ENCODE assay signal across 8 cellular contexts in the genomic region with DNA sequence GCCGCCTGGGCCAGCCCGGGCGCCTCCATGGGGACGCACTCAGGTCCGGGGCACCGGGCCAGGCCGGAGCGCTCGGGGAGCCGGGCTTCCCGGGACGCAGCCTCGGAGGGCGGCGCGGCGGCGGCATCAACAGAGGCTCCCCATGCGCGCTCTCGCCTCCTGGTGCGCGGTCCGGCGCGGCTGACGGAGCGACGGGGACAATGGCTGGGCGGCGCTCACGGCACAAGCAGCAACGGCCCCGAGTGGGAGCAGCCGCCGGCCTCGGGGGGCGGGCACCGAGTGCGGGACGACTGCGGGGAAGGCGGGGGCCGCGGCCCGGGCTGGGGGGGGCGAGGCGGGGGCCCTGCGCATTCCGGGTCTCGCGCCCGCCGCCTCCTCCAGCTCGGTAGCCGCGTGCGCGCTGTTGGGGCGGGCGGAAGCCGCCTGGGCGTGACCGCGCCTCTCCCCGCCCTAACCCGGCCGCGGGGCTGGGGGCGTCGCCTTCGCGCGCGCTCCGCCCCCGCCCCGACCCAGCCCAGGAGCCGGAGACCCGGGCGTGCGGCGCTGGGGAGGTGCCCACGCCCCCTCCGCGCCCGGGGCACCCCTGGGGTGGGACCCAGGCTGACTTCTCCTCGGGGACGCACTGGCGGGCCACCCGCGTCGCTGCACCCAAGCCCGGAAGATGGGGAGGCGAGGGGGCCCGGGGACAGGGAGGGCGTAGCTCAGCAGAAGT. TPM values are rescaled to one million over a fixed set of nuclear protein-coding genes. Genes with fewer than 3 reads are reported as not detected.
DNase-seq lines count a peak whose midpoint lies in the region; ATAC-seq and TF ChIP-seq lines count a peak whose summit lies in the region.

PRKX (minus strand) TSS at position 425 of the 712 bp plus-strand sequence; CDS start at position 29, 396 bp downstream.

- TF ChIP-seq EP300 in suprapubic skin (IDR thresholded peaks at IDR 0.05): no peak

- no TSS peak for BruUV-seq in A673 (replicated peaks; lab: Mats Ljungman, UMichigan)

- peak; percentile 69 for ATAC-seq in GM18861 (IDR thresholded peaks at IDR 0.05; ENCODE audit: unreplicated experiment)
- peak; percentile 88 for ATAC-seq in HG03064 (IDR thresholded peaks at IDR 0.05; ENCODE audit: low read depth, unreplicated experiment)

- H3K9me3 ChIP-seq in A673 (ENCODE audit: low read depth, low read length, poor library complexity, severe bottlenecking) (no peaks in the 10 kb centered on the region), NT2/D1 (ENCODE audit: insufficient read depth, low read length) (peaks cover 9% of the 10 kb centered on the region; the same call in 1 of the 2 replicates), neuron (ENCODE audit: low read length) (no peaks in the 10 kb centered on the region), suprapubic skin (no peaks in the 10 kb centered on the region)

- H3K9ac ChIP-seq in NT2/D1 (ENCODE audit: insufficient read length, low read depth): peak within 1 kb of the TSS; percentile 87

- H3K4me3 ChIP-seq in A673 (ENCODE audit: low read depth, low read length, poor library complexity, severe bottlenecking) (peak within 1 kb of the TSS; percentile 81), NT2/D1 (ENCODE audit: insufficient read length, low read depth) (peak within 1 kb of the TSS; percentile 66), fibroblast of pulmonary artery (replicated peaks; ENCODE audit: low read depth, low read length) (peak within 1 kb of the TSS; percentile 61), neuron (ENCODE audit: low read length) (peak within 1 kb of the TSS; percentile 62), suprapubic skin (peak within 1 kb of the TSS; percentile 78)

- H3K27me3 ChIP-seq in A673 (replicated peaks; ENCODE audit: insufficient read depth, low read depth, low read length, poor library complexity) (no peaks in the 10 kb centered on the region), NT2/D1 (ENCODE audit: insufficient read depth, insufficient read length) (peaks cover 14% of the 10 kb centered on the region), neuron (ENCODE audit: insufficient read depth, low read length) (no peaks in the 10 kb centered on the region), suprapubic skin (no peaks in the 10 kb centered on the region)

- H3K36me3 ChIP-seq in A673 (ENCODE audit: insufficient read depth, low read length, poor library complexity, severe bottlenecking) (no peaks in the 10 kb centered on the region), NT2/D1 (ENCODE audit: insufficient read depth, insufficient read length, low read length) (peaks cover 3% of the 10 kb centered on the region), neuron (ENCODE audit: insufficient read depth, low read length) (no peaks in the 10 kb centered on the region), suprapubic skin (no peaks in the 10 kb centered on the region)

- DNase-seq in A673 (ENCODE audit: low spot score) (peak; percentile 76), NT2/D1 (ENCODE audit: low read depth, low spot score) (no peak), fibroblast of pulmonary artery (ENCODE audit: low read depth) (peak; percentile 42), suprapubic skin (ENCODE audit: low spot score in 2 of 2) (peak in 1 of 2 donors; percentile 73)
- DNase-seq in activated T-cell treated with anti-CD3 and anti-CD28 coated beads, Interleukin-2, amount 50 U/mL, for 48 hours: peak; percentile 82 to 88

- TF ChIP-seq POLR2A in suprapubic skin (IDR thresholded peaks at IDR 0.05): peak in 1 of 2 donors; percentile 29

- WGBS in suprapubic skin: no CpG with 5 or more reads among the region's 97 CpGs

- intact Hi-C loops in A673 (cut with micrococcal nuclease; ENCODE audit: unreplicated experiment): no loop called here

- H3K27ac ChIP-seq in A673 (ENCODE audit: low read depth, low read length, poor library complexity, severe bottlenecking) (peak within 1 kb of the TSS; percentile 70), suprapubic skin (peak within 1 kb of the TSS; percentile 87)

- H2AFZ ChIP-seq in neuron (ENCODE audit: low read depth, low read length): peak within 1 kb of the TSS; percentile 69

- POLR2A ChIA-PET in A673 (lab: Charles Lee; ENCODE audit: low non-redundant PET): no interaction called here

- no peak for TF ChIP-seq CTCF in A673 (conservative IDR thresholded peaks at IDR 0.05; ENCODE audit: low read depth, low read length)
- TF ChIP-seq CTCF in fibroblast of pulmonary artery (IDR thresholded peaks at IDR 0.05; ENCODE audit: low read length, missing control alignments): no peak
- no peak for TF ChIP-seq CTCF in suprapubic skin (IDR thresholded peaks at IDR 0.05)

- CTCF ChIA-PET in A673 (lab: Charles Lee): no interaction called here

- H3K4me1 ChIP-seq in A673 (ENCODE audit: insufficient read depth, low read length, poor library complexity, severe bottlenecking) (no peaks in the 10 kb centered on the region), NT2/D1 (ENCODE audit: insufficient read depth, insufficient read length) (no peaks in the 10 kb centered on the region), neuron (ENCODE audit: insufficient read depth, low read length) (peaks cover 2% of the 10 kb centered on the region), suprapubic skin (peaks cover 13% of the 10 kb centered on the region)

RNA-seq across cellular contexts. Expression of gene PRKX, which starts in this region (rescaled TPM):
- 42.6 and 43.3 TPM in 2 replicates for total RNA-seq in A673 (2021)
- 10 to 100 TPM; 27.8 to 43.7 (median 41.2) TPM for total RNA-seq in suprapubic skin
